27 cellular contexts compared by ENCODE assay signal in genomic region chr4:25666031-25666630, GRCh38. TPM values are rescaled to one million over a fixed set of nuclear protein-coding genes. Genes with fewer than 3 reads are reported as not detected.
"Had no signal": no experiment of that assay in that cellular context is flagged by ENCODE, and none has a peak within 500 bp of the region (broad histone marks: within the 10 kb centered on the region; RNA-seq: fewer than 3 reads in every experiment).

No MANE protein-coding gene starts in this region.

- H3K36me3 Mint-ChIP-seq: naive thymus-derived CD8-positive, alpha-beta T cell; stimulated activated effector memory CD8-positive, alpha-beta T cell treated with anti-CD3 and anti-CD28 coated beads, Interleukin-12 subunit alpha, Interleukin-12 subunit beta, amount 100 ng/mL, for 72 hours had no signal

- H3K4me3 Mint-ChIP-seq: naive thymus-derived CD8-positive, alpha-beta T cell; nephron progenitor cell; stimulated activated effector memory CD8-positive, alpha-beta T cell treated with anti-CD3 and anti-CD28 coated beads, Interleukin-12 subunit alpha, Interleukin-12 subunit beta, amount 100 ng/mL, for 72 hours had no signal

- H3K4me1 Mint-ChIP-seq: naive thymus-derived CD8-positive, alpha-beta T cell; stimulated activated effector memory CD8-positive, alpha-beta T cell treated with anti-CD3 and anti-CD28 coated beads, Interleukin-12 subunit alpha, Interleukin-12 subunit beta, amount 100 ng/mL, for 72 hours had no signal

- H3K27ac Mint-ChIP-seq: nephron progenitor cell; stimulated activated effector memory CD8-positive, alpha-beta T cell treated with anti-CD3 and anti-CD28 coated beads, Interleukin-12 subunit alpha, Interleukin-12 subunit beta, amount 100 ng/mL, for 72 hours had no signal

- DNase-seq: effector memory CD4-positive, alpha-beta T cell; erythroblast; esophagus squamous epithelium; foreskin melanocyte; glutamatergic neuron; heart right ventricle; hippocampal formation; left cardiac atrium; left lung; mesendoderm; naive thymus-derived CD8-positive, alpha-beta T cell; nephron progenitor cell; nucleus accumbens; right cardiac atrium; sigmoid colon; stimulated activated CD4-positive, alpha-beta T cell treated with anti-CD3 and anti-CD28 coated beads, Interleukin-2, amount 100 ng/mL, for 24 hours; stimulated activated CD4-positive, alpha-beta T cell treated with anti-CD3 and anti-CD28 coated beads, Interleukin-4, amount 100 ng/mL, for 24 hours; stimulated activated naive CD4-positive, alpha-beta T cell treated with Interleukin-2 at 50 U/mL for 16 hours; stomach; thyroid gland; trophoblast cell had no signal

- ATAC-seq: heart right ventricle; left cardiac atrium; naive thymus-derived CD8-positive, alpha-beta T cell; right cardiac atrium; stimulated activated effector memory CD8-positive, alpha-beta T cell treated with anti-CD3 and anti-CD28 coated beads, Interleukin-12 subunit alpha, Interleukin-12 subunit beta, amount 100 ng/mL, for 72 hours had no signal

- H3K9me3 Mint-ChIP-seq: naive thymus-derived CD8-positive, alpha-beta T cell; nephron progenitor cell; stimulated activated effector memory CD8-positive, alpha-beta T cell treated with anti-CD3 and anti-CD28 coated beads, Interleukin-12 subunit alpha, Interleukin-12 subunit beta, amount 100 ng/mL, for 72 hours had no signal

RNA-seq across cellular contexts. Expression of gene SLC34A2, which starts 10.5 kb away (rescaled TPM):
- total RNA-seq: lung microvascular endothelial cell; myocyte; naive thymus-derived CD8-positive, alpha-beta T cell; osteocyte; sigmoid colon; skeletal muscle tissue; subcutaneous adipose tissue had no signal
